ENCODE assay signal across 8 cellular contexts in the genomic region with DNA sequence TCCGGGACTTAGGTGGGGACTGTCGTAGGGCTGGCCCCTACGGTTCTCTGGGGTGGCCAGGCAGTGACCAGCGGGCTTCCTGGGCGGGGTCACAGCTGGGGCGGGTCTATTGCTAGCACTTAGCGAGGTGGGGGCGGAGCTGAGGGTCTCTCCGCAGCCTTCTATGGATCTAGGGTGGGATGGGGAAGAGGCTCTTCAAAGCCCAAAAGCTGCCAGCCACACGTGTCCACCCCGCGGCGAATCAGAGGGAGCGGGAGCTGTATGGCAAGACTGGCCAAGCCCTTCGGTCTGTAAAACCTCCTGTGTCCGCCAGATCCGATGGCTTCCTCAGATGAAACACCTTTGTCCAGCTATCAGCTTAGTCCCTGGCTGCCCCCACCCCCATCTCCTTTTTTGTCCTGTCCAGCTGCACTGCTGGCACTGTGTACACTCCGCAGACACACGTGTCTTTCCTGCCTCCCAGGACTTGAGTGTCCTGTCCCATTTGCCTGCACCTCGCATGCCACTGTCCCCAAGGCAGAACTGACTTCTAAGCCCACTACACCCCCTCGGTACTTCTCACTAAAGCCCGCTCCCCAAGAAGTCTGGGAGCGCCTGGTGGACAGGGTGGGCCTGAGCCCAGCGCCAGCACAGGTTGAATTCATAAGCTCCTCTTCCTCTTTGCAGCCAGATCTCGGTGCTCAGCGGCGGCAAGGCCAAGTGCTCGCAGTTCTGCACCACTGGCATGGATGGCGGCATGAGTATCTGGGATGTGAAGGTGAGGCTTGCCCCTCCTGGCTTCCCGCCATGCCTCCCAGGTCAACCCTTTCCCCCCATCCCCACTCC. TPM values are rescaled to one million over a fixed set of nuclear protein-coding genes. Genes with fewer than 3 reads are reported as not detected.
A peak's percentile ranks its signal among the peaks of the same experiment; 100 is the strongest.
DNase-seq lines count a peak whose midpoint lies in the region; ATAC-seq and TF ChIP-seq lines count a peak whose summit lies in the region.

No MANE protein-coding gene starts in this region.

- H3K27ac ChIP-seq in AG04450 (ENCODE audit: low read depth, low read length): peak overlapping the region; percentile 11
- peak overlapping the region; percentile 90 for H3K27ac ChIP-seq in HUES48 (ENCODE audit: low read depth, low read length)
- H3K27ac ChIP-seq in stomach smooth muscle (ENCODE audit: low read length): peak overlapping the region; percentile 37

- TF ChIP-seq CTCF in AG04450 (IDR thresholded peaks at IDR 0.05; ENCODE audit: low read depth, low read length): no peak

- no peak for ATAC-seq in HG02852 (IDR thresholded peaks at IDR 0.05; ENCODE audit: unreplicated experiment)

- H3K36me3 ChIP-seq in HUES48 (ENCODE audit: control insufficient read depth, insufficient read depth, low read length) (peaks cover 63% of the 10 kb centered on the region), stomach smooth muscle (ENCODE audit: control insufficient read depth in 2 of 2, insufficient read depth in 2 of 2, low read length in 2 of 2) (peaks cover 11 to 27% of the 10 kb centered on the region in 2 donors)

- H3K27ac Mint-ChIP-seq in activated naive CD8-positive, alpha-beta T cell treated with anti-CD3 and anti-CD28 coated beads for 36 hours: peak overlapping the region; percentile 85

- POLR2A ChIA-PET in AG04450 (lab: Yijun Ruan, JAX): interaction anchor here (1.0 to 1.9 kb wide), 3 partner anchors 14 to 19 kb away, joined by 3 to 9 read pairs (median 4); a partner anchor contains a TSS

- H3K9me3 ChIP-seq in AG04450 (ENCODE audit: control insufficient read depth, insufficient read depth, low read length) (no peaks in the 10 kb centered on the region; the same call in 1 of the 2 replicates), HUES48 (ENCODE audit: control insufficient read depth, insufficient read depth, low read length) (no peaks in the 10 kb centered on the region), stomach smooth muscle (ENCODE audit: control insufficient read depth in 2 of 2, low read length in 2 of 2) (no peaks in the 10 kb centered on the region)

- CTCF ChIA-PET in AG04450 (lab: Charles Lee): interaction anchor here (0.6 kb wide), 1 partner anchor 290 kb away, joined by 5 read pairs; no protein-coding TSS in a partner anchor

- H3K4me1 ChIP-seq in HUES48 (ENCODE audit: control insufficient read depth, insufficient read depth, low read length) (peaks cover 4% of the 10 kb centered on the region; the same call in 1 of the 2 replicates), stomach smooth muscle (ENCODE audit: control insufficient read depth, insufficient read depth, low read length) (peaks cover 23% of the 10 kb centered on the region)

- no peak for DNase-seq in AG04450 (ENCODE audit: low read depth, low spot score)
- no peak for DNase-seq in activated naive CD8-positive, alpha-beta T cell treated with anti-CD3 and anti-CD28 coated beads for 36 hours
- peak; percentile 88 for DNase-seq in iPS-NIHi7 (ENCODE audit: extremely low spot score)
- DNase-seq in pons (ENCODE audit: low spot score): no peak
- DNase-seq in posterior vena cava (ENCODE audit: low spot score): no peak

- no peaks in the 10 kb centered on the region for H3K27me3 Mint-ChIP-seq in activated naive CD8-positive, alpha-beta T cell treated with anti-CD3 and anti-CD28 coated beads for 36 hours

- intact Hi-C loops in posterior vena cava (cut with DNase I): no loop called here

- no peaks in the 10 kb centered on the region for H3K27me3 ChIP-seq in AG04450 (ENCODE audit: control insufficient read depth, insufficient read depth, low read length)
- no peaks in the 10 kb centered on the region for H3K27me3 ChIP-seq in HUES48 (ENCODE audit: control insufficient read depth, insufficient read depth, low read length)
- H3K27me3 ChIP-seq in stomach smooth muscle (ENCODE audit: control insufficient read depth in 1 of 2, insufficient read depth in 2 of 2, low read length in 2 of 2): no peaks in the 10 kb centered on the region

- peaks cover 31% of the 10 kb centered on the region for H3K36me3 Mint-ChIP-seq in activated naive CD8-positive, alpha-beta T cell treated with anti-CD3 and anti-CD28 coated beads for 36 hours

- peak overlapping the region; percentile 71 for H3K4me3 Mint-ChIP-seq in activated naive CD8-positive, alpha-beta T cell treated with anti-CD3 and anti-CD28 coated beads for 36 hours

- H3K4me1 Mint-ChIP-seq in activated naive CD8-positive, alpha-beta T cell treated with anti-CD3 and anti-CD28 coated beads for 36 hours: peaks cover 22% of the 10 kb centered on the region

- H3K4me3 ChIP-seq in AG04450 (ENCODE audit: low read depth, low read length): peak overlapping the region; percentile 42
- H3K4me3 ChIP-seq in HUES48 (ENCODE audit: low read depth, low read length): peak overlapping the region; percentile 73
- H3K4me3 ChIP-seq in stomach smooth muscle (ENCODE audit: low read length in 2 of 2): peak overlapping the region; percentile 61 to 81

- H3K9ac ChIP-seq in HUES48 (ENCODE audit: low read depth, low read length) (peak overlapping the region; percentile 67), stomach smooth muscle (ENCODE audit: low read length in 2 of 2) (peak overlapping the region; percentile 48 to 66)

- no peaks in the 10 kb centered on the region for H3K9me3 Mint-ChIP-seq in activated naive CD8-positive, alpha-beta T cell treated with anti-CD3 and anti-CD28 coated beads for 36 hours

RNA-seq across cellular contexts. Expression of a gene that starts 14.8 kb away (rescaled TPM):
- 60.2 and 68.1 TPM in 2 replicates for polyA plus RNA-seq in AG04450 (2011; rRNA removed)
- polyA minus RNA-seq in AG04450 (2011; rRNA and poly(A)+ RNA removed): 19.4 and 24.3 TPM in 2 replicates
- total RNA-seq in activated naive CD8-positive, alpha-beta T cell treated with anti-CD3 and anti-CD28 coated beads for 36 hours: 100 to 1,000 TPM; 201 to 214 TPM
- total RNA-seq in posterior vena cava: 10 to 100 TPM; 84.1 to 95.6 TPM

RNA-seq across cellular contexts. Expression of a gene that starts 15.2 kb away (rescaled TPM):
- 82.3 and 96.8 TPM in 2 replicates for polyA plus RNA-seq in AG04450 (2011; rRNA removed)
- polyA minus RNA-seq in AG04450 (2011; rRNA and poly(A)+ RNA removed): 30.8 and 32.2 TPM in 2 replicates
- 100 to 1,000 TPM; 156 to 162 TPM for total RNA-seq in activated naive CD8-positive, alpha-beta T cell treated with anti-CD3 and anti-CD28 coated beads for 36 hours
- 10 to 100 TPM; 48.2 to 57.1 TPM for total RNA-seq in posterior vena cava

RNA-seq across cellular contexts. Expression of a gene that starts 19.0 kb away (rescaled TPM):
- 190 and 245 TPM in 2 replicates for polyA plus RNA-seq in AG04450 (2011; rRNA removed)
- polyA minus RNA-seq in AG04450 (2011; rRNA and poly(A)+ RNA removed): 69.5 and 83.5 TPM in 2 replicates
- 100 to 1,000 TPM; 256 to 258 TPM for total RNA-seq in activated naive CD8-positive, alpha-beta T cell treated with anti-CD3 and anti-CD28 coated beads for 36 hours
- 100 to 1,000 TPM; 102 to 144 TPM for total RNA-seq in posterior vena cava

RNA-seq across cellular contexts. Expression of a gene that starts 45.0 kb away (rescaled TPM):
- polyA plus RNA-seq in AG04450 (2011; rRNA removed): 2.7 and 3.0 TPM in 2 replicates
- polyA minus RNA-seq in AG04450 (2011; rRNA and poly(A)+ RNA removed): 3.5 and 3.9 TPM in 2 replicates
- total RNA-seq in activated naive CD8-positive, alpha-beta T cell treated with anti-CD3 and anti-CD28 coated beads for 36 hours: 1 to 10 TPM; 5.9 to 9.1 TPM
- 1 to 10 TPM; 3.1 to 5.6 TPM for total RNA-seq in posterior vena cava

RNA-seq across cellular contexts. Expression of a gene that starts 45.2 kb away (rescaled TPM):
- 27.6 and 32.2 TPM in 2 replicates for polyA plus RNA-seq in AG04450 (2011; rRNA removed)
- 38.0 and 52.1 TPM in 2 replicates for polyA minus RNA-seq in AG04450 (2011; rRNA and poly(A)+ RNA removed)
- 10 to 100 TPM; 70.0 to 70.1 TPM for total RNA-seq in activated naive CD8-positive, alpha-beta T cell treated with anti-CD3 and anti-CD28 coated beads for 36 hours
- total RNA-seq in posterior vena cava: 10 to 100 TPM; 22.9 to 25.7 TPM

Comparison
In these comparisons a context has a peak if more than half of its experiments do, and no peak if none do; other contexts are left out.
1. H3K27ac ChIP-seq: peak in every context shown above with its lines; median percentile 90 in HUES48; 37 in stomach smooth muscle; 11 in AG04450.